In the genomic region with DNA sequence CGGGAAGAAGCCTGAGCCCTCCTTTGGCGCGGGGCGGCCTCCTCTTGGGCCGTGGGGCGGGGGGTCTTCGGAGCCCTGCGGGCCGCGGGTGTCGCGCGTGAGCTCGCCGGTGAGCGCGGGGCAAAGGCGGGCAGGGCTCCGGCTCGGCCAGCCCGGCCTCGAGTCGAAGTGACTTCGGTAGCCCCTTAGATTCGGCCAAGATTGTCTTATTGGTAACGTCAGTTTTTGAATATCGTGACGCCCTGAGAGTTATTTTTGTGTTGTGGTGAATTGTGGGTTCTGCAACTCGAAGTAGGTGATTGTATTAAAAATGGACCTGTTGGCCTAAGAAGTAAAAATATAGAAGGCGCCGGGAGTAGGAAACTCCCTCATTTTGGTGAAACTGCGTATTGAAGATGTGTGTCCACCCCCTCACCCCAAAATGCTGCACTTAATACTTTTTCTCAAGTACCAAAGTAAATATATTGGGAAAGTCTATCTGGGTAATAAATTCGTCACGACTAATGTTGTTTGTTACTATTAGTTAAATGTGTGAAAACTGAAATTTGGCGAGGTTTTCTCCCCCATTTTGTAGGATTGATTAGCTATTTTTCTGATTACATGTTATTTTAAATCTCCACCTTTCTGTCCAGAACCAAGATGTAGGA, we compare ENCODE assay signal across 8 cellular contexts. TPM values are rescaled to one million over a fixed set of nuclear protein-coding genes. Genes with fewer than 3 reads are reported as not detected.
DNase-seq lines count a peak whose midpoint lies in the region; ATAC-seq, FAIRE-seq and TF ChIP-seq lines count a peak whose summit lies in the region.

No MANE protein-coding gene starts in this region.

- no peaks in the 10 kb centered on the region for H3K9me3 Mint-ChIP-seq in activated T-cell treated with anti-CD3 and anti-CD28 coated beads, Interleukin-2, amount 50 U/mL, for 72 hours

- peaks cover 9 to 14% of the 10 kb centered on the region in 2 experiments for H3K36me3 ChIP-seq in trophoblast cell (ENCODE audit: control insufficient read depth in 1 of 2, insufficient read depth in 2 of 2, low read length in 2 of 2)

- H2BK5ac ChIP-seq in trophoblast cell (ENCODE audit: low read depth, low read length, poor library complexity), result peak overlapping the region; percentile 99

- peaks cover 46% of the 10 kb centered on the region for H3K4me1 Mint-ChIP-seq in activated T-cell treated with anti-CD3 and anti-CD28 coated beads, Interleukin-2, amount 50 U/mL, for 72 hours (ENCODE audit: low read depth)

- no peaks in the 10 kb centered on the region for H3K9me3 ChIP-seq in trophoblast cell (ENCODE audit: insufficient read depth, low read depth, low read length)

- peak overlapping the region; percentile 91 for H4K12ac ChIP-seq in trophoblast cell (ENCODE audit: low read depth, low read length)

- peaks cover 7 to 28% of the 10 kb centered on the region in 2 donors for H3K36me3 Mint-ChIP-seq in activated T-cell treated with anti-CD3 and anti-CD28 coated beads, Interleukin-2, amount 50 U/mL, for 72 hours (ENCODE audit: insufficient read depth in 2 of 2)

- H3K79me1 ChIP-seq in trophoblast cell (ENCODE audit: low read length), result peaks cover 10% of the 10 kb centered on the region

- peak overlapping the region; percentile 98 for H3K18ac ChIP-seq in trophoblast cell (ENCODE audit: low read length)

- no peak for DNase-seq in activated T-cell treated with anti-CD3 and anti-CD28 coated beads, Interleukin-2, amount 50 U/mL, for 72 hours
- no peak for DNase-seq in activated T-cell treated with anti-CD3 and anti-CD28 coated beads, Interleukin-2, amount 50 U/mL, for 1 hour
- DNase-seq in glomerular visceral epithelial cell (ENCODE audit: extremely low spot score), result peak; percentile 35
- DNase-seq in trophoblast cell, result no peak
- DNase-seq in globus pallidus (ENCODE audit: low spot score), result no peak
- DNase-seq in frontal cortex (ENCODE audit: low spot score in 2 of 2), result no peak

- H2AFZ ChIP-seq in trophoblast cell (ENCODE audit: insufficient read depth, low read length, poor library complexity), result peak overlapping the region; percentile 4

- peak overlapping the region; percentile 99 for H3K27ac Mint-ChIP-seq in activated T-cell treated with anti-CD3 and anti-CD28 coated beads, Interleukin-2, amount 50 U/mL, for 72 hours

- H4K8ac ChIP-seq in trophoblast cell (ENCODE audit: low read depth, low read length), result peak overlapping the region; percentile 96

- peak overlapping the region; percentile 98 for H3K27ac ChIP-seq in VCaP
- H3K27ac ChIP-seq in trophoblast cell (ENCODE audit: low read depth, low read length), result peak overlapping the region; percentile 99

- FAIRE-seq in frontal cortex (lab: Jason Lieb, UNC), result no peak

- H3K14ac ChIP-seq in trophoblast cell (ENCODE audit: low read length), result peak overlapping the region; percentile 98

- peak overlapping the region; percentile 96 to 100 for H3K4me3 Mint-ChIP-seq in activated T-cell treated with anti-CD3 and anti-CD28 coated beads, Interleukin-2, amount 50 U/mL, for 72 hours

- peak overlapping the region; percentile 64 for H3K4me2 ChIP-seq in trophoblast cell (ENCODE audit: low read length)

- peak overlapping the region; percentile 99 for H3K4ac ChIP-seq in trophoblast cell (ENCODE audit: low read depth, low read length)

- ATAC-seq in activated T-cell treated with anti-CD3 and anti-CD28 coated beads, Interleukin-2, amount 50 U/mL, for 72 hours (replicated peaks in 1 of 2), result peak in 1 of 2 donors; percentile 1
- ATAC-seq in HG03139 (IDR thresholded peaks at IDR 0.05; ENCODE audit: unreplicated experiment), result peak; percentile 8

- TF ChIP-seq CTCF in VCaP (conservative IDR thresholded peaks at IDR 0.05), result no peak

- H3K4me3 ChIP-seq in trophoblast cell (ENCODE audit: low read depth, low read length), result peak overlapping the region; percentile 100

- H3K27me3 Mint-ChIP-seq in activated T-cell treated with anti-CD3 and anti-CD28 coated beads, Interleukin-2, amount 50 U/mL, for 72 hours (ENCODE audit: low read depth), result no peaks in the 10 kb centered on the region

- H3K9ac ChIP-seq in trophoblast cell (ENCODE audit: low read length), result peak overlapping the region; percentile 100

- peak overlapping the region; percentile 95 for H2BK120ac ChIP-seq in trophoblast cell (ENCODE audit: insufficient read depth, low read length, poor library complexity)

- H3K27me3 ChIP-seq in trophoblast cell (ENCODE audit: insufficient read depth, low read length), result no peaks in the 10 kb centered on the region

- H3K79me2 ChIP-seq in trophoblast cell (ENCODE audit: control insufficient read depth, insufficient read depth, low read length, poor library complexity), result peaks cover 22% of the 10 kb centered on the region

- peak overlapping the region; percentile 88 for H2AK5ac ChIP-seq in trophoblast cell (ENCODE audit: low read length)

- WGBS in trophoblast cell (ENCODE audit: extremely low coverage, insufficient coverage, insufficient read length), result no CpG with 5 or more reads among the region's 35 CpGs

- H3K4me1 ChIP-seq in trophoblast cell (ENCODE audit: control insufficient read depth in 1 of 2, insufficient read depth in 2 of 2, low read length in 2 of 2), result peaks cover 6 to 11% of the 10 kb centered on the region in 2 experiments

- no peak overlapping the region for H3K23ac ChIP-seq in trophoblast cell (ENCODE audit: low read length)

- H4K91ac ChIP-seq in trophoblast cell (ENCODE audit: low read depth, low read length), result peak overlapping the region; percentile 97

- no peak overlapping the region for H2BK12ac ChIP-seq in trophoblast cell (ENCODE audit: low read length)

RNA-seq across cellular contexts. Expression of gene MARCHF7, which starts 0.7 kb away (rescaled TPM):
- 100 to 1,000 TPM in 1 of 2 donors, 10 to 100 TPM in 1; 91.4 to 104 TPM for total RNA-seq in activated T-cell treated with anti-CD3 and anti-CD28 coated beads, Interleukin-2, amount 50 U/mL, for 72 hours
- 97.9 and 101 TPM in 2 replicates for polyA plus RNA-seq in trophoblast cell (2013)
- 121 TPM for total RNA-seq in frontal cortex
